1 cellular context compared by ENCODE assay signal in the genomic region with DNA sequence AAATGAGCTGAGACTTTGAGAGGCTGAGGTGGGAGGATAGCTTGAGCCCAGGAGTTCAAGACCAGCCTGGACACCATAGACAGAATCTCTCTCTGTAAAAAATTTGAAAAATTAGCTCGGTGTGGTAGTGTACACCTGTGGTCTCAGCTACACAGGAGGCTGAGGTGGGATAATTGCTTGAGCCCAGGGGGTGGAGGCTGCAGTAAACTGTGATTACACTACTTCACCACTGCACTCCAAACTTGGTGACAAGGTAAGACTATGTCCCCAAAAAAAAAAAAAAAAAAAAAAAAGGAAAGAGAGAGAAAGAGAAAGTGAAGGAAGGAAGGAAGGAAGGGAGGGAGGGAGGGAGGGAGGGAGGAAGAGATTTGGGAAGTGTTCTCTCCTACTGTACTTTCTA.
TF ChIP-seq lines count a peak whose summit lies in the region.

No MANE protein-coding gene starts in this region.

TF ChIP-seq in HCT116, 20 proteins besides CTCF, POLR2A, EP300 and RAD21 (continued from another document):
- no peak for TF ChIP-seq SIN3A (IDR thresholded peaks at IDR 0.05; ENCODE audit: low read depth)
- TF ChIP-seq CBX3 (IDR thresholded peaks at IDR 0.05; ENCODE audit: low read depth), result no peak
- no peak for TF ChIP-seq ZFX (IDR thresholded peaks at IDR 0.05)
- no peak for TF ChIP-seq ZNF274 (IDR thresholded peaks at IDR 0.05; ENCODE audit: low read depth, low read length)
- TF ChIP-seq, protein P1, sequence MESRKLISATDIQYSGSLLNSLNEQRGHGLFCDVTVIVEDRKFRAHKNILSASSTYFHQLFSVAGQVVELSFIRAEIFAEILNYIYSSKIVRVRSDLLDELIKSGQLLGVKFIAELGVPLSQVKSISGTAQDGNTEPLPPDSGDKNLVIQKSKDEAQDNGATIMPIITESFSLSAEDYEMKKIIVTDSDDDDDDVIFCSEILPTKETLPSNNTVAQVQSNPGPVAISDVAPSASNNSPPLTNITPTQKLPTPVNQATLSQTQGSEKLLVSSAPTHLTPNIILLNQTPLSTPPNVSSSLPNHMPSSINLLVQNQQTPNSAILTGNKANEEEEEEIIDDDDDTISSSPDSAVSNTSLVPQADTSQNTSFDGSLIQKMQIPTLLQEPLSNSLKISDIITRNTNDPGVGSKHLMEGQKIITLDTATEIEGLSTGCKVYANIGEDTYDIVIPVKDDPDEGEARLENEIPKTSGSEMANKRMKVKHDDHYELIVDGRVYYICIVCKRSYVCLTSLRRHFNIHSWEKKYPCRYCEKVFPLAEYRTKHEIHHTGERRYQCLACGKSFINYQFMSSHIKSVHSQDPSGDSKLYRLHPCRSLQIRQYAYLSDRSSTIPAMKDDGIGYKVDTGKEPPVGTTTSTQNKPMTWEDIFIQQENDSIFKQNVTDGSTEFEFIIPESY (IDR thresholded peaks at IDR 0.05; ENCODE audit: extremely low read depth, insufficient replicate concordance, low read length), result no peak
- no peak for TF ChIP-seq POLR2AphosphoS5 (IDR thresholded peaks at IDR 0.05; ENCODE audit: low read depth, low read length)
- no peak for TF ChIP-seq ELF1 (IDR thresholded peaks at IDR 0.05; ENCODE audit: borderline replicate concordance, low read depth)
- TF ChIP-seq, protein P2, sequence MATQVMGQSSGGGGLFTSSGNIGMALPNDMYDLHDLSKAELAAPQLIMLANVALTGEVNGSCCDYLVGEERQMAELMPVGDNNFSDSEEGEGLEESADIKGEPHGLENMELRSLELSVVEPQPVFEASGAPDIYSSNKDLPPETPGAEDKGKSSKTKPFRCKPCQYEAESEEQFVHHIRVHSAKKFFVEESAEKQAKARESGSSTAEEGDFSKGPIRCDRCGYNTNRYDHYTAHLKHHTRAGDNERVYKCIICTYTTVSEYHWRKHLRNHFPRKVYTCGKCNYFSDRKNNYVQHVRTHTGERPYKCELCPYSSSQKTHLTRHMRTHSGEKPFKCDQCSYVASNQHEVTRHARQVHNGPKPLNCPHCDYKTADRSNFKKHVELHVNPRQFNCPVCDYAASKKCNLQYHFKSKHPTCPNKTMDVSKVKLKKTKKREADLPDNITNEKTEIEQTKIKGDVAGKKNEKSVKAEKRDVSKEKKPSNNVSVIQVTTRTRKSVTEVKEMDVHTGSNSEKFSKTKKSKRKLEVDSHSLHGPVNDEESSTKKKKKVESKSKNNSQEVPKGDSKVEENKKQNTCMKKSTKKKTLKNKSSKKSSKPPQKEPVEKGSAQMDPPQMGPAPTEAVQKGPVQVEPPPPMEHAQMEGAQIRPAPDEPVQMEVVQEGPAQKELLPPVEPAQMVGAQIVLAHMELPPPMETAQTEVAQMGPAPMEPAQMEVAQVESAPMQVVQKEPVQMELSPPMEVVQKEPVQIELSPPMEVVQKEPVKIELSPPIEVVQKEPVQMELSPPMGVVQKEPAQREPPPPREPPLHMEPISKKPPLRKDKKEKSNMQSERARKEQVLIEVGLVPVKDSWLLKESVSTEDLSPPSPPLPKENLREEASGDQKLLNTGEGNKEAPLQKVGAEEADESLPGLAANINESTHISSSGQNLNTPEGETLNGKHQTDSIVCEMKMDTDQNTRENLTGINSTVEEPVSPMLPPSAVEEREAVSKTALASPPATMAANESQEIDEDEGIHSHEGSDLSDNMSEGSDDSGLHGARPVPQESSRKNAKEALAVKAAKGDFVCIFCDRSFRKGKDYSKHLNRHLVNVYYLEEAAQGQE (IDR thresholded peaks at IDR 0.05; ENCODE audit: low read depth), result no peak
- no peak for TF ChIP-seq TCF7L2 (IDR thresholded peaks at IDR 0.05; ENCODE audit: borderline replicate concordance, extremely low read depth, insufficient read depth, insufficient read length)
- TF ChIP-seq CEBPB (IDR thresholded peaks at IDR 0.05; ENCODE audit: low read depth), result no peak
- no peak for TF ChIP-seq SP1 (IDR thresholded peaks at IDR 0.05; ENCODE audit: low read depth)
- no peak for TF ChIP-seq SRF (IDR thresholded peaks at IDR 0.05; ENCODE audit: low read depth)
- no peak for TF ChIP-seq FOSL1 (IDR thresholded peaks at IDR 0.05; ENCODE audit: low read depth)
- no peak for TF ChIP-seq EZH2phosphoT487 (IDR thresholded peaks at IDR 0.05; ENCODE audit: borderline replicate concordance)
- TF ChIP-seq EZH2 (IDR thresholded peaks at IDR 0.05), result no peak
- TF ChIP-seq JUND (IDR thresholded peaks at IDR 0.05), result no peak
- no peak for TF ChIP-seq MAX (IDR thresholded peaks at IDR 0.05)
